10 cellular contexts compared by ENCODE assay signal in genomic region chr16:70679653-70680494, GRCh38. TPM values are rescaled to one million over a fixed set of nuclear protein-coding genes. Genes with fewer than 3 reads are reported as not detected.
A peak's percentile ranks its signal among the peaks of the same experiment; 100 is the strongest.
DNase-seq lines count a peak whose midpoint lies in the region; ATAC-seq and TF ChIP-seq lines count a peak whose summit lies in the region.
"Had no signal": no experiment of that assay in that cellular context is flagged by ENCODE, and none has a peak within 500 bp of the region (broad histone marks: within the 10 kb centered on the region; RNA-seq: fewer than 3 reads in every experiment).

No MANE protein-coding gene starts in this region.

- H3K4me3 ChIP-seq in BE2C (ENCODE audit: low read depth, low read length): no peak overlapping the region
- H3K4me3 ChIP-seq in esophagus (ENCODE audit: low read depth in 1 of 2, low read length in 2 of 2): no peak overlapping the region
- H3K4me3 ChIP-seq in neural progenitor cell: no peak overlapping the region

- H3K4me1 ChIP-seq in BE2C (peaks cover 14% of the 10 kb centered on the region), esophagus (ENCODE audit: control insufficient read depth in 2 of 2, insufficient read depth in 2 of 2, low read length in 1 of 2) (peaks cover 13 to 41% of the 10 kb centered on the region in 2 donors), neural progenitor cell (no peaks in the 10 kb centered on the region)

- DNase-seq in BE2C (peak; percentile 84), NAMALWA (ENCODE audit: low spot score) (peak; percentile 35), neural progenitor cell (ENCODE audit: low spot score) (peak; percentile 80), NOMO-1 treated with DMSO at 0.1 percent for 48 hours (lab: John Stamatoyannopoulos, UW; ENCODE audit: unreplicated experiment) (no peak), AG08395 (ENCODE audit: low spot score) (no peak)
- no peak for DNase-seq in NK-92 treated with Interleukin-12 subunit alpha and Interleukin-12 subunit beta, amount 100 ng/mL, for 24 hours (lab: John Stamatoyannopoulos, UW)
- DNase-seq: NCI-H1417 treated with DMSO at 0.1 percent for 48 hours had no signal

- H3K79me2 ChIP-seq in neural progenitor cell (ENCODE audit: low read depth): peaks cover 4% of the 10 kb centered on the region

- H3K9ac ChIP-seq in neural progenitor cell: no peak overlapping the region
- H3K9ac ChIP-seq: parathyroid adenoma had no signal

- peak; percentile 26; the same call in 1 of the 2 replicates for TF ChIP-seq CTCF in BE2C (IDR thresholded peaks at IDR 0.05; ENCODE audit: low read depth, low read length)
- peak; percentile 65 for TF ChIP-seq CTCF in neural progenitor cell (IDR thresholded peaks at IDR 0.05)

- ATAC-seq in HG02852 (IDR thresholded peaks at IDR 0.05; ENCODE audit: unreplicated experiment): no peak

- H3K27ac ChIP-seq in esophagus (ENCODE audit: low read depth in 2 of 2, low read length in 1 of 2): peak overlapping the region; percentile 28 to 55
- H3K27ac ChIP-seq in neural progenitor cell: no peak overlapping the region
- H3K27ac ChIP-seq: parathyroid adenoma had no signal

- H3K4me2 ChIP-seq in neural progenitor cell: peak overlapping the region; percentile 58

- peaks cover 5% of the 10 kb centered on the region for H3K36me3 Mint-ChIP-seq in neural progenitor cell

- peaks cover 9% of the 10 kb centered on the region for H3K4me1 Mint-ChIP-seq in neural progenitor cell

- H3K4me3 Mint-ChIP-seq in neural progenitor cell: no peak overlapping the region

- H3K9me3 ChIP-seq in BE2C (no peaks in the 10 kb centered on the region), esophagus (ENCODE audit: control insufficient read depth in 2 of 2, insufficient read depth in 1 of 2, low read depth in 1 of 2, low read length in 1 of 2) (no peaks in the 10 kb centered on the region), neural progenitor cell (ENCODE audit: low read depth) (no peaks in the 10 kb centered on the region)

- 72 to 73% methylated on average over 63 to 83 of the region's 83 CpGs for WGBS in esophagus, 2 donors

- no peak overlapping the region for H2AFZ ChIP-seq in neural progenitor cell (replicated peaks)
- H2AFZ ChIP-seq: parathyroid adenoma had no signal

- no peaks in the 10 kb centered on the region for H3K27me3 Mint-ChIP-seq in neural progenitor cell (ENCODE audit: insufficient read depth, low read depth)

- peaks cover 45% of the 10 kb centered on the region for H4K20me1 ChIP-seq in neural progenitor cell (ENCODE audit: low read depth)

- no peaks in the 10 kb centered on the region for H3K9me3 Mint-ChIP-seq in neural progenitor cell

- no peaks in the 10 kb centered on the region for H3F3A ChIP-seq in neural progenitor cell (ENCODE audit: low read depth)

- H3K36me3 ChIP-seq in BE2C (peaks cover 51% of the 10 kb centered on the region), esophagus (ENCODE audit: control insufficient read depth in 2 of 2, insufficient read depth in 2 of 2, low read length in 1 of 2) (peaks cover 4 to 49% of the 10 kb centered on the region in 2 donors), neural progenitor cell (no peaks in the 10 kb centered on the region)

- no peak overlapping the region for H3K27ac Mint-ChIP-seq in neural progenitor cell

- no peaks in the 10 kb centered on the region for H3K27me3 ChIP-seq in BE2C
- no peaks in the 10 kb centered on the region for H3K27me3 ChIP-seq in esophagus (ENCODE audit: control insufficient read depth in 1 of 2, insufficient read depth in 2 of 2, low read length in 2 of 2)
- H3K27me3 ChIP-seq in neural progenitor cell: peaks cover 5% of the 10 kb centered on the region

RNA-seq across cellular contexts. Expression of gene MTSS2, which starts 6.0 kb away (rescaled TPM):
- polyA plus RNA-seq in BE2C (2012; ENCODE audit: insufficient read depth, insufficient read length, low read depth): 211 TPM
- polyA plus RNA-seq in esophagus: 10 to 100 TPM; 27.4 to 62.9 TPM
- total RNA-seq in neural progenitor cell (ENCODE audit: low replicate concordance): 6.2 and 22.1 TPM in 2 replicates

RNA-seq across cellular contexts. Expression of gene IL34, which starts 33.5 kb away (rescaled TPM):
- not detected for polyA plus RNA-seq in BE2C (2012; ENCODE audit: insufficient read depth, insufficient read length, low read depth)
- polyA plus RNA-seq in esophagus: 10 to 100 TPM; 22.9 to 32.7 TPM
- not detected in 2 replicates for total RNA-seq in neural progenitor cell (ENCODE audit: low replicate concordance)

Comparison
In these comparisons a context has a peak if more than half of its experiments do, and no peak if none do; other contexts are left out.
1. DNase-seq: peak in BE2C (single experiment), NAMALWA (single experiment) and neural progenitor cell (single experiment); none in NOMO-1 treated with DMSO at 0.1 percent for 48 hours (single experiment), AG08395 (single experiment) and NK-92 treated with Interleukin-12 subunit alpha and Interleukin-12 subunit beta, amount 100 ng/mL, for 24 hours (single experiment).